Comparison of ENCODE assay signal across 36 cellular contexts in the genomic region with DNA sequence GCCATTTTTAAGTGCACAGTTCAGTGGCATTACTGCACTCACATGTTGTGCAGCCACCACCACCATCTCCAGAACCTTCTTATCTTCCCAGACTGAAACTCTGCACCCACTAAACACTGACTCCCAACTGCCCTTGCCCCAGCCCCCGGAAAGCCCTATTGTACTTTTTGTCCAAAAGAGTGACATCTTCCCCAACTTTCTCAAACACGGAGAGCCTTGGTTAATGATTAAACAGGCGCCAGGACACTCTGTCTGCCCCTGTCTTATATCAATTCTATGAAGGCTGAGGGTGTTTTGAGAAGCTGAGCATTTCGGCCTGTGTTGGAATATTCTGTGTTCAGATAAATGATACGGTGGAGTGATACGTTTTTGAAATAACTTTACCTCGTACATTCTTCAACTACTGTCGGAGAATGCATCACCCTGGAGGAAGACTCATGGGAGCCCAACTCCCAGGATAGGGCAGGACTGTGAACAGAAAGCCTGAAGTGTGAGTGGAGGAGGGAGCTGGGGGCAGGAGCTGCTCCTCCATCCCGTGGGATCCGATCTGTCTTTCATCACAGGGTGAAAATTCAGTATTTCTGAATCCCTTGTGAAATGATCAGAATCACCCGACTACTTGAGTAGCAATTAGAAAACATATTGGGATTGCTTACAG.
"Had no signal": no experiment of that assay in that cellular context is flagged by ENCODE, and none has a peak within 500 bp of the region (broad histone marks: within the 10 kb centered on the region; RNA-seq: fewer than 3 reads in every experiment).

No MANE protein-coding gene starts in this region.

- H3K27ac ChIP-seq: brain microvascular endothelial cell, PC-9, RWPE1, VCaP had no signal

- H3K27me3 ChIP-seq: brain microvascular endothelial cell had no signal

- ATAC-seq: activated CD8-positive, alpha-beta T cell treated with anti-CD3 and anti-CD28 coated beads for 36 hours; activated naive CD4-positive, alpha-beta T cell treated with anti-CD3 and anti-CD28 coated beads, Interleukin-2, amount 50 U/mL, for 72 hours; activated T-cell treated with anti-CD3 and anti-CD28 coated beads, Interleukin-2, amount 50 U/mL, for 72 hours; Right ventricle myocardium inferior; SK-N-SH treated with all-trans-retinoic acid at 6 μM for 48 hours; T-cell had no signal

- H3K4me1 Mint-ChIP-seq: activated B cell treated with CpG ODN at 0.5 μM for 24 hours had no signal

- H2AFZ ChIP-seq: PC-9 had no signal

- H3K4me3 ChIP-seq: PC-9 had no signal

- H3K4me3 Mint-ChIP-seq: activated B cell treated with CpG ODN at 0.5 μM for 24 hours; activated CD8-positive, alpha-beta T cell treated with anti-CD3 and anti-CD28 coated beads for 36 hours; activated T-cell treated with anti-CD3 and anti-CD28 coated beads, Interleukin-2, amount 50 U/mL, for 72 hours; T-cell had no signal

- H3K27ac Mint-ChIP-seq: activated B cell treated with CpG ODN at 0.5 μM for 24 hours; activated CD8-positive, alpha-beta T cell treated with anti-CD3 and anti-CD28 coated beads for 36 hours; activated naive CD4-positive, alpha-beta T cell treated with anti-CD3 and anti-CD28 coated beads, Interleukin-2, amount 50 U/mL, for 72 hours; activated T-cell treated with anti-CD3 and anti-CD28 coated beads, Interleukin-2, amount 50 U/mL, for 72 hours; activated T-helper 2 cell treated with anti-CD3 and anti-CD28 coated beads, Interferon-gamma antibody, Interleukin-2, Interleukin-4, amounts not matched to agents 10 μg/mL and 5 μg/mL and 100 μg/mL, durations not matched to agents 14 hours and 24 hours and 36 hours; T-cell had no signal

- DNase-seq: activated B cell treated with CpG ODN at 0.5 μM for 24 hours; activated CD4-positive, alpha-beta T cell treated with anti-CD3 and anti-CD28 coated beads for 48 hours; activated CD4-positive, alpha-beta T cell treated with anti-CD3 and anti-CD28 coated beads, Interleukin-2, amount 50 U/mL, for 4 hours; activated CD4-positive, CD25-positive, alpha-beta regulatory T cell treated with anti-CD3 and anti-CD28 coated beads, Interleukin-2, amount 50 U/mL, for 72 hours; activated CD8-positive, alpha-beta T cell treated with anti-CD3 and anti-CD28 coated beads for 36 hours; activated gamma-delta T cell; activated naive CD4-positive, alpha-beta T cell treated with Interleukin-2 at 50 U/mL for 16 hours; activated T-cell treated with anti-CD3 and anti-CD28 coated beads, Interleukin-2, amount 50 U/mL, for 1 hour; activated T-cell treated with anti-CD3 and anti-CD28 coated beads, Interleukin-2, amount 50 U/mL, for 72 hours; amniotic stem cell; aorta; brain microvascular endothelial cell; central memory CD4-positive, alpha-beta T cell; NCI-H1092 treated with DMSO at 0.1 percent for 48 hours; NCI-H1417; NCI-H146; NCI-H187; NCI-H2029 treated with DMSO at 0.1 percent for 48 hours; NCI-H2107; NCI-H2171; NCI-H510A; NCI-H526; NCI-H748 treated with DMSO at 0.1 percent for 48 hours; NK-92 treated with Interleukin-12 subunit alpha and Interleukin-12 subunit beta, amount 100 ng/mL, for 24 hours; PC-9; SIG-M5; T-cell; T-helper 2 cell; T-helper 9 cell had no signal

- H3K27me3 Mint-ChIP-seq: activated CD8-positive, alpha-beta T cell treated with anti-CD3 and anti-CD28 coated beads for 36 hours; T-cell had no signal

- FAIRE-seq: RCC 7860 had no signal

- H3K36me3 ChIP-seq: brain microvascular endothelial cell had no signal

- H3K9me3 Mint-ChIP-seq: activated CD8-positive, alpha-beta T cell treated with anti-CD3 and anti-CD28 coated beads for 36 hours; activated T-helper 2 cell treated with anti-CD3 and anti-CD28 coated beads, Interferon-gamma antibody, Interleukin-2, Interleukin-4, amounts not matched to agents 10 μg/mL and 5 μg/mL and 100 μg/mL, durations not matched to agents 14 hours and 24 hours and 36 hours had no signal

- H3K4me2 ChIP-seq: PC-9 had no signal
